1 cellular context compared by ENCODE assay signal in the genomic region with DNA sequence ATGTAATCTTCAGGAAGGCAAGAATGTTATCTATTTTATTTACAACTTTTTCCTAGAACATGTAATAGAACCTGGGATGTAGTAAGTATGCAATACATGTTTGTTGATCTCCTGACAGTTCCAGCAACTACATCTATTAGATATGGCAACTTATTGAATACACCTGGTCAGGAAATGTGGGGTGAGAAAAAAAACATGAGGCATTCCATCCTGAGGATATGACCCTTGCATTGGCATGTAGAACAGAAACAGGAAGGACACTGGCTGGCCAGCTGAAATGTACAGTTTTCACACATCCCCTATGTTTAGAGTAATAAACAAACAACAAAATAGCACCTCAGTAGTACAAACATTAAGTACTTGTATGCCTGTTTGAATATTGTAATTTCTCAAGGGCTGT.
TF ChIP-seq lines count a peak whose summit lies in the region.

No MANE protein-coding gene starts in this region.

TF ChIP-seq in IMR-90, 13 proteins besides CTCF, POLR2A, EP300 and RAD21 (continued from another document):
- TF ChIP-seq RFX5 (IDR thresholded peaks at IDR 0.05; ENCODE audit: low read depth, low read length): no peak
TF ChIP-seq in IMR-90: peak in this region for 0.
